Comparison of ENCODE assay signal across 24 cellular contexts in the genomic region with DNA sequence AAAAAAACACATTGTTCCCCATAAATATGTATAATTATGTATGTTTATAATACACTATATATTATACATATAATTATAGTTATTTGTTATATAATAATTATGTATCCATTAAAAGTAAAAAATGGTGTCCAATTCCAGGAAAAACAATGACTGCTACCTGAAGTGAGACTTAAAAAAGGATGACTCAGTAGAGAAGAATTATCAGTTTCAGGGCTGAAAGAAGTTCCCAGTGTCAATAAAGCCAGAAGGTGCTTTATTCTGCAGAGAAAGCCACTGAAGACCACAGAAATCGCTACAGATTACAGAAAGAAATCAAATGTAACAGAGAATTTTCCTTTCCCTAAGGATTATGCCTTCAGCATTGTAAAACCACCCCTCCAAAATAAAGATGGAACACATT.
"Had no signal": no experiment of that assay in that cellular context is flagged by ENCODE, and none has a peak within 500 bp of the region (broad histone marks: within the 10 kb centered on the region; RNA-seq: fewer than 3 reads in every experiment).

No MANE protein-coding gene starts in this region.

- ATAC-seq: activated CD8-positive, alpha-beta memory T cell treated with anti-CD3 and anti-CD28 coated beads, Interleukin-2, amount 10 ng/mL, durations not matched to agents 7 days and 5 days; K562; Right ventricle myocardium inferior; T-cell had no signal

- H3K9me3 Mint-ChIP-seq: activated T-cell treated with anti-CD3 and anti-CD28 coated beads, Interleukin-2, amount 50 U/mL, for 24 hours; activated T-helper 1 cell treated with anti-CD3 and anti-CD28 coated beads, Interleukin-12 subunit alpha, Interleukin-12 subunit beta, Interleukin-2, Interleukin-4 antibody, amounts not matched to agents 30 ng/mL and 10 ng/mL and 1 ng/mL, durations not matched to agents 14 hours and 24 hours and 36 hours had no signal

- H3K4me1 Mint-ChIP-seq: activated CD8-positive, alpha-beta memory T cell treated with anti-CD3 and anti-CD28 coated beads, Interleukin-2, amount 10 ng/mL, durations not matched to agents 7 days and 5 days; brain had no signal

- H3K27me3 Mint-ChIP-seq: activated CD8-positive, alpha-beta memory T cell treated with anti-CD3 and anti-CD28 coated beads, Interleukin-2, amount 10 ng/mL, durations not matched to agents 7 days and 5 days; activated naive CD8-positive, alpha-beta T cell; activated T-cell treated with anti-CD3 and anti-CD28 coated beads, Interleukin-2, amount 50 U/mL, for 24 hours; T-cell had no signal

- DNase-seq: activated CD4-positive, alpha-beta T cell treated with anti-CD3 and anti-CD28 coated beads for 4 hours; activated CD8-positive, alpha-beta memory T cell treated with anti-CD3 and anti-CD28 coated beads, Interleukin-2, amount 10 ng/mL, durations not matched to agents 7 days and 5 days; activated effector memory CD4-positive, alpha-beta T cell treated with Interleukin-2 at 50 U/mL for 16 hours; activated naive CD4-positive, alpha-beta T cell; activated T-cell treated with anti-CD3 and anti-CD28 coated beads, Interleukin-2, amount 50 U/mL, for 24 hours; amygdala; cerebellar nuclear complex; Karpas-422; NCI-H1092 treated with DMSO at 0.1 percent for 48 hours; NCI-H1436; NCI-H1694 treated with DMSO at 0.1 percent for 48 hours; NCI-H2029 treated with DMSO at 0.1 percent for 48 hours; NCI-H345; NCI-H510A; NCI-H526 treated with DMSO at 0.1 percent for 48 hours; T-cell had no signal

- H3K36me3 ChIP-seq: cardiac muscle cell had no signal

- H3K4me3 Mint-ChIP-seq: activated CD8-positive, alpha-beta memory T cell treated with anti-CD3 and anti-CD28 coated beads, Interleukin-2, amount 10 ng/mL, durations not matched to agents 7 days and 5 days; activated naive CD8-positive, alpha-beta T cell; activated T-cell treated with anti-CD3 and anti-CD28 coated beads, Interleukin-2, amount 50 U/mL, for 24 hours; activated T-helper 1 cell treated with anti-CD3 and anti-CD28 coated beads, Interleukin-12 subunit alpha, Interleukin-12 subunit beta, Interleukin-2, Interleukin-4 antibody, amounts not matched to agents 30 ng/mL and 10 ng/mL and 1 ng/mL, durations not matched to agents 14 hours and 24 hours and 36 hours; brain; T-cell had no signal

- H3K4me3 ChIP-seq: cardiac muscle cell, K562, SK-N-MC had no signal

- H3K36me3 Mint-ChIP-seq: brain had no signal

- H3K27ac Mint-ChIP-seq: activated CD8-positive, alpha-beta memory T cell treated with anti-CD3 and anti-CD28 coated beads, Interleukin-2, amount 10 ng/mL, durations not matched to agents 7 days and 5 days; activated naive CD8-positive, alpha-beta T cell; activated T-cell treated with anti-CD3 and anti-CD28 coated beads, Interleukin-2, amount 50 U/mL, for 24 hours; activated T-helper 1 cell treated with anti-CD3 and anti-CD28 coated beads, Interleukin-12 subunit alpha, Interleukin-12 subunit beta, Interleukin-2, Interleukin-4 antibody, amounts not matched to agents 30 ng/mL and 10 ng/mL and 1 ng/mL, durations not matched to agents 14 hours and 24 hours and 36 hours; brain; T-cell had no signal

- H3K27ac ChIP-seq: cardiac muscle cell, SK-N-MC, VCaP had no signal
